2 cellular contexts compared by ENCODE assay signal in genomic region chr9:126235844-126236243, GRCh38.
TF ChIP-seq lines count a peak whose summit lies in the region.

No MANE protein-coding gene starts in this region.

TF ChIP-seq in SK-N-SH, 30 proteins besides CTCF, POLR2A, EP300 and RAD21 (continued from another document):
- TF ChIP-seq ZBTB33 (IDR thresholded peaks at IDR 0.05; ENCODE audit: borderline replicate concordance, low read depth) (no peak), MEF2A (IDR thresholded peaks at IDR 0.05; ENCODE audit: borderline replicate concordance, low read depth) (no peak), REST (IDR thresholded peaks at IDR 0.05; ENCODE audit: low read depth, low read length) (no peak), RFX5 (IDR thresholded peaks at IDR 0.05; ENCODE audit: low read length) (no peak), FOXJ3 (CRISPR knock-in tag; IDR thresholded peaks at IDR 0.05) (no peak), MAX (IDR thresholded peaks at IDR 0.05; ENCODE audit: low read depth) (no peak), GATA2 (CRISPR knock-in tag; IDR thresholded peaks at IDR 0.05) (no peak)

TF ChIP-seq in SK-N-SH treated with all-trans-retinoic acid at 6 μM for 48 hours, 23 proteins besides CTCF, POLR2A, EP300 and RAD21 (continued from another document):
- TF ChIP-seq CSRNP3 (CRISPR knock-in tag; IDR thresholded peaks at IDR 0.05), result no peak
- no peak for TF ChIP-seq BACH2 (CRISPR knock-in tag; IDR thresholded peaks at IDR 0.05; ENCODE audit: borderline replicate concordance)
- TF ChIP-seq PATZ1 (CRISPR knock-in tag; IDR thresholded peaks at IDR 0.05; ENCODE audit: borderline replicate concordance), result no peak
- TF ChIP-seq ESRRG (CRISPR knock-in tag; IDR thresholded peaks at IDR 0.05), result no peak
- no peak for TF ChIP-seq ZC3H10 (CRISPR knock-in tag; IDR thresholded peaks at IDR 0.05)
- TF ChIP-seq POU6F1 (CRISPR knock-in tag; IDR thresholded peaks at IDR 0.05; ENCODE audit: borderline replicate concordance, low read depth), result no peak
- TF ChIP-seq GLIS3 (CRISPR knock-in tag; IDR thresholded peaks at IDR 0.05), result no peak
